ENCODE assay signal across 10 cellular contexts in genomic region chr5:55062039-55062779, GRCh38. TPM values are rescaled to one million over a fixed set of nuclear protein-coding genes. Genes with fewer than 3 reads are reported as not detected.
DNase-seq lines count a peak whose midpoint lies in the region; ATAC-seq, FAIRE-seq and TF ChIP-seq lines count a peak whose summit lies in the region.
"Had no signal": no experiment of that assay in that cellular context is flagged by ENCODE, and none has a peak within 500 bp of the region (broad histone marks: within the 10 kb centered on the region; RNA-seq: fewer than 3 reads in every experiment).

No MANE protein-coding gene starts in this region.

- DNase-seq in SK-N-SH = no peak
- DNase-seq in activated CD8-positive, alpha-beta memory T cell treated with anti-CD3 and anti-CD28 coated beads for 48 hours (ENCODE audit: low read depth in 2 of 3, low spot score in 2 of 3) = peak; percentile 31 to 35 (median 34)
- DNase-seq in kidney = peak; percentile 61
- peak; percentile 76 for DNase-seq in stimulated activated naive CD8-positive, alpha-beta T cell treated with anti-CD3 and anti-CD28 coated beads, Interleukin-15, Interleukin-2, amounts not matched to agents 100 U/mL and 50 U/mL, for 24 hours
- no peak for DNase-seq in neural progenitor cell (ENCODE audit: low spot score)
- no peak for DNase-seq in GM19239 (ENCODE audit: insufficient read length, low spot score)
- no peak for DNase-seq in tibial artery

- peaks cover 5% of the 10 kb centered on the region for H3K9me3 Mint-ChIP-seq in neural progenitor cell

- peaks cover 2% of the 10 kb centered on the region for H3K36me3 Mint-ChIP-seq in neural progenitor cell

- no peaks in the 10 kb centered on the region for H3K27me3 Mint-ChIP-seq in neural progenitor cell (ENCODE audit: insufficient read depth, low read depth)

- TF ChIP-seq CTCF in SK-N-SH (IDR thresholded peaks at IDR 0.05) (no peak), kidney (IDR thresholded peaks at IDR 0.05; ENCODE audit: borderline replicate concordance, extremely low read depth, insufficient read depth) (no peak), neural progenitor cell (IDR thresholded peaks at IDR 0.05) (no peak), tibial artery (IDR thresholded peaks at IDR 0.05) (no peak)

- no peak for ATAC-seq in SK-N-SH treated with all-trans-retinoic acid at 6 μM for 48 hours
- ATAC-seq in stimulated activated naive CD8-positive, alpha-beta T cell treated with anti-CD3 and anti-CD28 coated beads, Interleukin-15, Interleukin-2, amounts not matched to agents 100 U/mL and 50 U/mL, for 24 hours = peak; percentile 75

- H3K4me2 ChIP-seq in SK-N-SH = no peak overlapping the region
- no peak overlapping the region for H3K4me2 ChIP-seq in neural progenitor cell

- H3K9me3 ChIP-seq in SK-N-SH (no peaks in the 10 kb centered on the region), kidney (ENCODE audit: control insufficient read depth in 1 of 2, low read length in 2 of 2) (no peaks in the 10 kb centered on the region), neural progenitor cell (ENCODE audit: low read depth) (no peaks in the 10 kb centered on the region), tibial artery (no peaks in the 10 kb centered on the region)

- no peaks in the 10 kb centered on the region for H3K4me1 ChIP-seq in SK-N-SH (ENCODE audit: control insufficient read depth in 1 of 2, insufficient read depth in 2 of 2, low read depth in 1 of 2, low read length in 1 of 2)
- no peaks in the 10 kb centered on the region for H3K4me1 ChIP-seq in kidney (ENCODE audit: control insufficient read depth in 1 of 2, insufficient read depth in 1 of 2, low read depth in 1 of 2, low read length in 2 of 2)
- H3K4me1 ChIP-seq in neural progenitor cell = no peaks in the 10 kb centered on the region
- no peaks in the 10 kb centered on the region for H3K4me1 ChIP-seq in tibial artery

- POLR2A ChIA-PET in SK-N-SH (lab: Yijun Ruan, JAX) = no interaction called here

- H3K4me3 ChIP-seq in SK-N-SH (ENCODE audit: low read depth in 2 of 2, low read length in 1 of 2) (no peak overlapping the region), kidney (ENCODE audit: low read length in 2 of 2) (no peak overlapping the region), neural progenitor cell (no peak overlapping the region), tibial artery (no peak overlapping the region)
- H3K4me3 ChIP-seq: coronary artery had no signal

- H4K20me1 ChIP-seq in SK-N-SH (ENCODE audit: insufficient read depth) (no peaks in the 10 kb centered on the region), neural progenitor cell (ENCODE audit: low read depth) (no peaks in the 10 kb centered on the region)

- 0 out of 2 replicates have a peak overlapping the region, but pooled peaks have one; percentile 17 for H2AFZ ChIP-seq in SK-N-SH (ENCODE audit: low read depth)
- no peak overlapping the region for H2AFZ ChIP-seq in neural progenitor cell (replicated peaks)

- CTCF ChIA-PET in SK-N-SH (lab: Yijun Ruan, JAX) = interaction anchor here (2.3 kb wide), 1 partner anchor 118 kb away, joined by 5 read pairs; no protein-coding TSS in a partner anchor

- H3K27ac Mint-ChIP-seq in neural progenitor cell = no peak overlapping the region

- H3K4me1 Mint-ChIP-seq in neural progenitor cell = no peaks in the 10 kb centered on the region

- intact Hi-C loops in kidney (cut with DNase I) = no loop called here
- intact Hi-C loops in tibial artery (cut with DNase I; ENCODE audit: low total_unique reads) = no loop called here

- H3K36me3 ChIP-seq in SK-N-SH (replicated peaks in 1 of 2; ENCODE audit: control insufficient read depth in 1 of 2, insufficient read depth in 2 of 2, low read length in 1 of 2) = no peaks in the 10 kb centered on the region
- H3K36me3 ChIP-seq in kidney (ENCODE audit: control insufficient read depth in 1 of 2, insufficient read depth in 2 of 2, low read length in 2 of 2) = no peaks in the 10 kb centered on the region
- H3K36me3 ChIP-seq in neural progenitor cell = no peaks in the 10 kb centered on the region
- no peaks in the 10 kb centered on the region for H3K36me3 ChIP-seq in tibial artery

- no peaks in the 10 kb centered on the region for H3K79me2 ChIP-seq in SK-N-SH (ENCODE audit: insufficient read depth)
- no peaks in the 10 kb centered on the region for H3K79me2 ChIP-seq in neural progenitor cell (ENCODE audit: low read depth)

- H3K27ac ChIP-seq in SK-N-SH (ENCODE audit: low read depth in 2 of 2, low read length in 1 of 2) = peak overlapping the region in 1 of 2 experiments; percentile 72; a peak in 2 of 4 replicates
- no peak overlapping the region for H3K27ac ChIP-seq in kidney (ENCODE audit: low read depth in 2 of 2, low read length in 2 of 2)
- no peak overlapping the region for H3K27ac ChIP-seq in neural progenitor cell
- no peak overlapping the region for H3K27ac ChIP-seq in tibial artery
- H3K27ac ChIP-seq: coronary artery had no signal

- H3F3A ChIP-seq in SK-N-SH (replicated peaks; ENCODE audit: insufficient read depth) (peaks cover 11% of the 10 kb centered on the region), neural progenitor cell (ENCODE audit: low read depth) (no peaks in the 10 kb centered on the region)

- H3K9ac ChIP-seq in SK-N-SH (no peak overlapping the region), kidney (ENCODE audit: low read length in 2 of 2) (no peak overlapping the region), neural progenitor cell (no peak overlapping the region)

- TF ChIP-seq EP300 in SK-N-SH (IDR thresholded peaks at IDR 0.05; ENCODE audit: borderline replicate concordance in 1 of 2, low read depth in 1 of 2, low read length in 1 of 2) = no peak

- H3K27me3 ChIP-seq in SK-N-SH (ENCODE audit: insufficient read depth) (no peaks in the 10 kb centered on the region), neural progenitor cell (no peaks in the 10 kb centered on the region), tibial artery (no peaks in the 10 kb centered on the region)

- FAIRE-seq in kidney (lab: Jason Lieb, UNC) (no peak), GM19239 (lab: Jason Lieb, UNC) (no peak)

- H3K9me2 ChIP-seq in SK-N-SH = no peaks in the 10 kb centered on the region

- TF ChIP-seq RAD21 in SK-N-SH (IDR thresholded peaks at IDR 0.05; ENCODE audit: low read length) = no peak

- H3K4me3 Mint-ChIP-seq in neural progenitor cell = no peak overlapping the region

- 39% methylated on average over 9 of the region's 9 CpGs for WGBS in SK-N-SH (ENCODE audit: low lambda C conversion rate)

TF ChIP-seq in SK-N-SH, 30 proteins besides CTCF, POLR2A, EP300 and RAD21 (continues in another document):
- no peak for TF ChIP-seq RFX5 (IDR thresholded peaks at IDR 0.05; ENCODE audit: low read length)
- TF ChIP-seq JUND (IDR thresholded peaks at IDR 0.05) = no peak
- TF ChIP-seq ELF1 (IDR thresholded peaks at IDR 0.05) = no peak

TF ChIP-seq in SK-N-SH treated with all-trans-retinoic acid at 6 μM for 48 hours, 23 proteins besides CTCF, POLR2A, EP300 and RAD21:
- TF ChIP-seq ISL1 (CRISPR knock-in tag; IDR thresholded peaks at IDR 0.05) (no peak), ZNF565 (CRISPR knock-in tag; conservative IDR thresholded peaks at IDR 0.05; ENCODE audit: low read depth) (no peak), CSDC2 (CRISPR knock-in tag; IDR thresholded peaks at IDR 0.05) (no peak), ESRRG (CRISPR knock-in tag; IDR thresholded peaks at IDR 0.05) (no peak), ARNTL (CRISPR knock-in tag; IDR thresholded peaks at IDR 0.05; ENCODE audit: borderline replicate concordance, low read depth) (no peak), ZNF8 (CRISPR knock-in tag; IDR thresholded peaks at IDR 0.05) (no peak), ZNF70 (CRISPR knock-in tag; IDR thresholded peaks at IDR 0.05) (no peak)
- TF ChIP-seq, protein P1, sequence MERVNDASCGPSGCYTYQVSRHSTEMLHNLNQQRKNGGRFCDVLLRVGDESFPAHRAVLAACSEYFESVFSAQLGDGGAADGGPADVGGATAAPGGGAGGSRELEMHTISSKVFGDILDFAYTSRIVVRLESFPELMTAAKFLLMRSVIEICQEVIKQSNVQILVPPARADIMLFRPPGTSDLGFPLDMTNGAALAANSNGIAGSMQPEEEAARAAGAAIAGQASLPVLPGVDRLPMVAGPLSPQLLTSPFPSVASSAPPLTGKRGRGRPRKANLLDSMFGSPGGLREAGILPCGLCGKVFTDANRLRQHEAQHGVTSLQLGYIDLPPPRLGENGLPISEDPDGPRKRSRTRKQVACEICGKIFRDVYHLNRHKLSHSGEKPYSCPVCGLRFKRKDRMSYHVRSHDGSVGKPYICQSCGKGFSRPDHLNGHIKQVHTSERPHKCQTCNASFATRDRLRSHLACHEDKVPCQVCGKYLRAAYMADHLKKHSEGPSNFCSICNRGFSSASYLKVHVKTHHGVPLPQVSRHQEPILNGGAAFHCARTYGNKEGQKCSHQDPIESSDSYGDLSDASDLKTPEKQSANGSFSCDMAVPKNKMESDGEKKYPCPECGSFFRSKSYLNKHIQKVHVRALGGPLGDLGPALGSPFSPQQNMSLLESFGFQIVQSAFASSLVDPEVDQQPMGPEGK (CRISPR knock-in tag; IDR thresholded peaks at IDR 0.05; ENCODE audit: borderline replicate concordance) = no peak
- TF ChIP-seq, protein P2, sequence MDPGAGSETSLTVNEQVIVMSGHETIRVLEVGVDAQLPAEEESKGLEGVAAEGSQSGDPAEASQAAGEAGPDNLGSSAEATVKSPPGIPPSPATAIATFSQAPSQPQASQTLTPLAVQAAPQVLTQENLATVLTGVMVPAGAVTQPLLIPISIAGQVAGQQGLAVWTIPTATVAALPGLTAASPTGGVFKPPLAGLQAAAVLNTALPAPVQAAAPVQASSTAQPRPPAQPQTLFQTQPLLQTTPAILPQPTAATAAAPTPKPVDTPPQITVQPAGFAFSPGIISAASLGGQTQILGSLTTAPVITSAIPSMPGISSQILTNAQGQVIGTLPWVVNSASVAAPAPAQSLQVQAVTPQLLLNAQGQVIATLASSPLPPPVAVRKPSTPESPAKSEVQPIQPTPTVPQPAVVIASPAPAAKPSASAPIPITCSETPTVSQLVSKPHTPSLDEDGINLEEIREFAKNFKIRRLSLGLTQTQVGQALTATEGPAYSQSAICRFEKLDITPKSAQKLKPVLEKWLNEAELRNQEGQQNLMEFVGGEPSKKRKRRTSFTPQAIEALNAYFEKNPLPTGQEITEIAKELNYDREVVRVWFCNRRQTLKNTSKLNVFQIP (CRISPR knock-in tag; IDR thresholded peaks at IDR 0.05; ENCODE audit: borderline replicate concordance, low read depth) = no peak

RNA-seq across cellular contexts. Expression of gene GZMK, which starts 38.2 kb away (rescaled TPM):
- polyA plus RNA-seq in SK-N-SH (2012; rRNA removed) (not detected in 2 replicates), kidney (ENCODE audit: insufficient read depth, low read depth, low replicate concordance) (0.69 TPM)
- polyA plus RNA-seq in SK-N-SH (2012; cell fraction: cytosol; rRNA removed) = 0.01 TPM in 1 of 2 replicates, not detected in the other
- polyA plus RNA-seq in SK-N-SH (2012; cell fraction: nucleus; rRNA removed) = not detected in 2 replicates
- total RNA-seq in kidney (4.4 TPM), neural progenitor cell (ENCODE audit: low replicate concordance) (0.22 TPM in 1 of 2 replicates, not detected in the other)
- total RNA-seq: MCF 10A had no signal

RNA-seq across cellular contexts. Expression of gene GZMA, which starts 40.2 kb away (rescaled TPM):
- 0.07 TPM in 1 of 2 replicates, not detected in the other for polyA plus RNA-seq in SK-N-SH (2012; rRNA removed)
- 0.12 and 0.14 TPM in 2 replicates for polyA plus RNA-seq in SK-N-SH (2012; cell fraction: cytosol; rRNA removed)
- not detected in 2 replicates for polyA plus RNA-seq in SK-N-SH (2012; cell fraction: nucleus; rRNA removed)
- 6.1 TPM for total RNA-seq in kidney
- 2.2 TPM for polyA plus RNA-seq in kidney (ENCODE audit: insufficient read depth, low read depth, low replicate concordance)
- total RNA-seq in neural progenitor cell (ENCODE audit: low replicate concordance) = not detected in 2 replicates
- total RNA-seq: MCF 10A had no signal

Comparison
In these comparisons a context has a peak if more than half of its experiments do, and no peak if none do; other contexts are left out.
1. DNase-seq: peak in activated CD8-positive, alpha-beta memory T cell treated with anti-CD3 and anti-CD28 coated beads for 48 hours (3 of 3), kidney (single experiment) and stimulated activated naive CD8-positive, alpha-beta T cell treated with anti-CD3 and anti-CD28 coated beads, Interleukin-15, Interleukin-2, amounts not matched to agents 100 U/mL and 50 U/mL, for 24 hours (single experiment); none in SK-N-SH (single experiment), neural progenitor cell (single experiment), GM19239 (single experiment) and tibial artery (0 of 2).